In the genomic region with DNA sequence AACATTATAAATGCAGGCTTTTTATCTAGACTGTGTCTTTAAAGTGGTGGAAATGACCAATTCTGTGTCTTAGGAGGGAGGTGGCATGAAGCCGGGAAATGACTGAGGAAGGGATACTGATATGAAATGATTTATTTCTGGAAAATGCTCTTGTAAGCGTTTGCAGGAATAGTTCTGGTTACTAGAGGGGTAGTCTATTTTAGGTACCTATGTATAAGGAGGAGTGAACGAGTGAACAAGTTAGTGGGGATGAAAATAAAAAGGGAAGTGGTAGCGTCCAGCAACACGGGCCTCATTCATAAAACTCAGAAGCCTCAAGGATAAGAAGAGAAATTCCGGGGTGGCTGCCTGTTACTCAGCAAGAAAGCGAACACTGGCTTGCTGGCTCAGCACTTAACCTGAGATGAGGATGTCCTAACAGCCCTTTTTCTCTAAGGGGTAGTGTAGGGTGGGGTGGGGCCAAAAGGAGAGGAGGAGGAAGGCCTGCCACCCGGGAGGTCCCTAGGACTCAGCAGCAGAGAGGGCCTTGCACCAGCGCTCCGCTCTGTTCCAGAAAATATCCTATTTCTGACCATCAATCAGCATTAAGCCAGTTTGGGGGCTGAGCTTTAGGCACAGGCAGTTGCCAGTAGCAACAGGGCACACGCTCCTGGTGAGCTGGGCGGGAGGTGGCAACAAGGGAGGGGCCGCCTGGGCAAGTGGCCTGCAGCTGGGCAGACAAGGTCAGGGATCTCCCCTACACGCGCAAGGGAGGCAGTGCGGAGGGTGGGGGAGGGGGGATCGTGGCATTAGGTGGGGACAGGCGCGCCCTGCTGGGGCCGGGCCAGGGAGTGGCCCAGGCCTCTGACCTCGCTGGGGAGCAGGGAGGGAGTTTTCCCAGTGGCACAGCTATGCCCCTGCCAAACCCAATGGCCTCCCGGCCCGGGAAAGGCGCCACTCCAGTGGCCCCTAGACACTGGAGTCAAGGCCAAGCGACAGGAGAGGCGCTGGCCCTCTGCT, we compare ENCODE assay signal across 1 cellular context.
TF ChIP-seq lines count a peak whose summit lies in the region.

No MANE protein-coding gene starts in this region.

TF ChIP-seq in WTC11, 78 proteins besides CTCF, POLR2A, EP300 and RAD21 (continued from another document):
- TF ChIP-seq, protein P1, sequence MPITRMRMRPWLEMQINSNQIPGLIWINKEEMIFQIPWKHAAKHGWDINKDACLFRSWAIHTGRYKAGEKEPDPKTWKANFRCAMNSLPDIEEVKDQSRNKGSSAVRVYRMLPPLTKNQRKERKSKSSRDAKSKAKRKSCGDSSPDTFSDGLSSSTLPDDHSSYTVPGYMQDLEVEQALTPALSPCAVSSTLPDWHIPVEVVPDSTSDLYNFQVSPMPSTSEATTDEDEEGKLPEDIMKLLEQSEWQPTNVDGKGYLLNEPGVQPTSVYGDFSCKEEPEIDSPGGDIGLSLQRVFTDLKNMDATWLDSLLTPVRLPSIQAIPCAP (CRISPR knock-in tag; IDR thresholded peaks at IDR 0.05): no peak
- no peak for TF ChIP-seq ZNF219 (CRISPR knock-in tag; IDR thresholded peaks at IDR 0.05; ENCODE audit: borderline replicate concordance)
- no peak for TF ChIP-seq ZNF138 (CRISPR knock-in tag; conservative IDR thresholded peaks at IDR 0.05)
- TF ChIP-seq CREB1 (CRISPR knock-in tag; IDR thresholded peaks at IDR 0.05): no peak
- TF ChIP-seq ESRRA (CRISPR knock-in tag; IDR thresholded peaks at IDR 0.05; ENCODE audit: borderline replicate concordance): no peak
- TF ChIP-seq, protein P2, sequence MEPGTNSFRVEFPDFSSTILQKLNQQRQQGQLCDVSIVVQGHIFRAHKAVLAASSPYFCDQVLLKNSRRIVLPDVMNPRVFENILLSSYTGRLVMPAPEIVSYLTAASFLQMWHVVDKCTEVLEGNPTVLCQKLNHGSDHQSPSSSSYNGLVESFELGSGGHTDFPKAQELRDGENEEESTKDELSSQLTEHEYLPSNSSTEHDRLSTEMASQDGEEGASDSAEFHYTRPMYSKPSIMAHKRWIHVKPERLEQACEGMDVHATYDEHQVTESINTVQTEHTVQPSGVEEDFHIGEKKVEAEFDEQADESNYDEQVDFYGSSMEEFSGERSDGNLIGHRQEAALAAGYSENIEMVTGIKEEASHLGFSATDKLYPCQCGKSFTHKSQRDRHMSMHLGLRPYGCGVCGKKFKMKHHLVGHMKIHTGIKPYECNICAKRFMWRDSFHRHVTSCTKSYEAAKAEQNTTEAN (CRISPR knock-in tag; IDR thresholded peaks at IDR 0.05): no peak
- TF ChIP-seq MXD4 (CRISPR knock-in tag; IDR thresholded peaks at IDR 0.05; ENCODE audit: borderline replicate concordance): no peak
- TF ChIP-seq, protein P3, sequence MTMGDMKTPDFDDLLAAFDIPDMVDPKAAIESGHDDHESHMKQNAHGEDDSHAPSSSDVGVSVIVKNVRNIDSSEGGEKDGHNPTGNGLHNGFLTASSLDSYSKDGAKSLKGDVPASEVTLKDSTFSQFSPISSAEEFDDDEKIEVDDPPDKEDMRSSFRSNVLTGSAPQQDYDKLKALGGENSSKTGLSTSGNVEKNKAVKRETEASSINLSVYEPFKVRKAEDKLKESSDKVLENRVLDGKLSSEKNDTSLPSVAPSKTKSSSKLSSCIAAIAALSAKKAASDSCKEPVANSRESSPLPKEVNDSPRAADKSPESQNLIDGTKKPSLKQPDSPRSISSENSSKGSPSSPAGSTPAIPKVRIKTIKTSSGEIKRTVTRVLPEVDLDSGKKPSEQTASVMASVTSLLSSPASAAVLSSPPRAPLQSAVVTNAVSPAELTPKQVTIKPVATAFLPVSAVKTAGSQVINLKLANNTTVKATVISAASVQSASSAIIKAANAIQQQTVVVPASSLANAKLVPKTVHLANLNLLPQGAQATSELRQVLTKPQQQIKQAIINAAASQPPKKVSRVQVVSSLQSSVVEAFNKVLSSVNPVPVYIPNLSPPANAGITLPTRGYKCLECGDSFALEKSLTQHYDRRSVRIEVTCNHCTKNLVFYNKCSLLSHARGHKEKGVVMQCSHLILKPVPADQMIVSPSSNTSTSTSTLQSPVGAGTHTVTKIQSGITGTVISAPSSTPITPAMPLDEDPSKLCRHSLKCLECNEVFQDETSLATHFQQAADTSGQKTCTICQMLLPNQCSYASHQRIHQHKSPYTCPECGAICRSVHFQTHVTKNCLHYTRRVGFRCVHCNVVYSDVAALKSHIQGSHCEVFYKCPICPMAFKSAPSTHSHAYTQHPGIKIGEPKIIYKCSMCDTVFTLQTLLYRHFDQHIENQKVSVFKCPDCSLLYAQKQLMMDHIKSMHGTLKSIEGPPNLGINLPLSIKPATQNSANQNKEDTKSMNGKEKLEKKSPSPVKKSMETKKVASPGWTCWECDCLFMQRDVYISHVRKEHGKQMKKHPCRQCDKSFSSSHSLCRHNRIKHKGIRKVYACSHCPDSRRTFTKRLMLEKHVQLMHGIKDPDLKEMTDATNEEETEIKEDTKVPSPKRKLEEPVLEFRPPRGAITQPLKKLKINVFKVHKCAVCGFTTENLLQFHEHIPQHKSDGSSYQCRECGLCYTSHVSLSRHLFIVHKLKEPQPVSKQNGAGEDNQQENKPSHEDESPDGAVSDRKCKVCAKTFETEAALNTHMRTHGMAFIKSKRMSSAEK (CRISPR knock-in tag; IDR thresholded peaks at IDR 0.05; ENCODE audit: borderline replicate concordance): no peak
- TF ChIP-seq ZNF416 (CRISPR knock-in tag; IDR thresholded peaks at IDR 0.05): no peak
